In genomic region chr10:72276421-72277339, GRCh38 we compare ENCODE assay signal across 8 cellular contexts. TPM values are rescaled to one million over a fixed set of nuclear protein-coding genes. Genes with fewer than 3 reads are reported as not detected.
DNase-seq lines count a peak whose midpoint lies in the region; ATAC-seq and TF ChIP-seq lines count a peak whose summit lies in the region.

No MANE protein-coding gene starts in this region.

- TF ChIP-seq POLR2A in body of pancreas (IDR thresholded peaks at IDR 0.05) = peak; percentile 15 to 93 (median 90)

- intact Hi-C loops in body of pancreas (cut with DNase I) = no loop called here

- WGBS in body of pancreas, 2 donors = 26 to 27% methylated on average over 6 of the region's 6 CpGs

- peak overlapping the region; percentile 94 to 98 (median 98) for H3K27ac ChIP-seq in body of pancreas

- peak in 2 of 7 experiments; percentile 9 to 18 for TF ChIP-seq CTCF in body of pancreas (IDR thresholded peaks at IDR 0.05)

- DNase-seq in DMS53 (lab: John Stamatoyannopoulos, UW) (peak; percentile 78), MG63 (peak; percentile 49), body of pancreas (peak; percentile 52 to 86 (median 70)), medulla oblongata (ENCODE audit: extremely low spot score) (peak; percentile 51), ureter (ENCODE audit: low spot score) (peak; percentile 72), SIG-M5 treated with dmso at 0.1 percent for 504 hours (lab: John Stamatoyannopoulos, UW; ENCODE audit: unreplicated experiment) (no peak)
- no peak for DNase-seq in activated effector memory CD4-positive, alpha-beta T cell treated with anti-CD3 and anti-CD28 coated beads, Interleukin-2, amount 50 U/mL, for 16 hours

- H3K4me3 ChIP-seq in MG63 = peak overlapping the region; percentile 90
- no peak overlapping the region for H3K4me3 ChIP-seq in body of pancreas

- no peaks in the 10 kb centered on the region for H3K9me3 ChIP-seq in MG63
- no peaks in the 10 kb centered on the region for H3K9me3 ChIP-seq in body of pancreas

- H3K36me3 ChIP-seq in MG63 (peaks cover 27% of the 10 kb centered on the region), body of pancreas (replicated peaks in 1 of 2; ENCODE audit: insufficient read depth in 1 of 2, low read depth in 2 of 2) (no peaks in the 10 kb centered on the region)

- peaks cover 39% of the 10 kb centered on the region for H3K4me1 ChIP-seq in body of pancreas

- no peaks in the 10 kb centered on the region for H3K27me3 ChIP-seq in MG63
- H3K27me3 ChIP-seq in body of pancreas = no peaks in the 10 kb centered on the region

- peak; percentile 9 for ATAC-seq in body of pancreas
- no peak for ATAC-seq in HG03025 (IDR thresholded peaks at IDR 0.05; ENCODE audit: low FRiP score, unreplicated experiment)

RNA-seq across cellular contexts. Expression of gene DDIT4, which starts 3.0 kb away (rescaled TPM):
- total RNA-seq in MG63 (2014; rRNA removed; shearing (Covaris generic); ENCODE audit: low replicate concordance) = 260 and 266 TPM in 2 replicates
- total RNA-seq in body of pancreas (100 to 1,000 TPM; 238 to 269 TPM), ureter (525 TPM)

Comparison
In these comparisons a context has a peak if more than half of its experiments do, and no peak if none do; other contexts are left out.
1. DNase-seq: peak in DMS53 (single experiment), MG63 (single experiment), body of pancreas (4 of 4), medulla oblongata (single experiment) and ureter (single experiment); none in activated effector memory CD4-positive, alpha-beta T cell treated with anti-CD3 and anti-CD28 coated beads, Interleukin-2, amount 50 U/mL, for 16 hours (single experiment) and SIG-M5 treated with dmso at 0.1 percent for 504 hours (single experiment).